26 cellular contexts compared by ENCODE assay signal in the genomic region with DNA sequence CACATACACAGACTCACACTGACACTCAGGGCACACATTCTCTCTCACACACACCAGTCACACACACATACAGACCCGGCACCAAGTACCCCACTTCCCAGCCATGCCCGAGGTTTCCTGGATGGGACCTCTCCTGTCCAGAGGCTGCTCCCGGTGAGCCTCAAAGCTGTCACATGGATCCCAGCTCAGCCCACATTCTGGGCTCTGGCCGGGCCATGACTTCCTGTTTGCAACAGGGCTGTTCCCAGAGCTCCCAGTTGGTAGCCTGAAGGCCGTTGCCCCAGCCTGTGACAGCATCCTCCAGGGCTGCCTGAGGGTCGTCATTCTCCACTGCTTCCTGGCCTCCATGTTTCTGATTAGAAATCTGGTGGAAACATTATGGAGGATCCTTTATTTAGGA. TPM values are rescaled to one million over a fixed set of nuclear protein-coding genes. Genes with fewer than 3 reads are reported as not detected.
"Had no signal": no experiment of that assay in that cellular context is flagged by ENCODE, and none has a peak within 500 bp of the region (broad histone marks: within the 10 kb centered on the region; RNA-seq: fewer than 3 reads in every experiment).

No MANE protein-coding gene starts in this region.

- H3K9ac ChIP-seq: SK-N-SH had no signal

- ATAC-seq: activated T-cell treated with anti-CD3 and anti-CD28 coated beads, Interleukin-2, amount 50 U/mL, for 72 hours; gastroesophageal sphincter; natural killer cell treated with Interleukin-12 subunit alpha and Interleukin-12 subunit beta and Interleukin-15 and Interleukin-18, amount 100 ng/mL, for 72 hours; sciatic nerve; stimulated activated naive B cell treated with anti-CD40 and anti-IgM and Interleukin-4, amounts not matched to agents 10 μg/mL and 1 μg/mL and 100 μg/mL, for 72 hours; upper lobe of right lung; WTC11 had no signal

- DNase-seq: activated CD4-positive, alpha-beta T cell treated with anti-CD3 and anti-CD28 coated beads for 1 hour; activated CD4-positive, alpha-beta T cell treated with anti-CD3 and anti-CD28 coated beads, Interleukin-2, amount 50 U/mL, for 1 hour; activated gamma-delta T cell; activated naive CD4-positive, alpha-beta T cell treated with anti-CD3 and anti-CD28 coated beads, Interleukin-2, amount 50 U/mL, for 16 hours; activated T-cell treated with anti-CD3 and anti-CD28 coated beads for 4 hours; activated T-cell treated with anti-CD3 and anti-CD28 coated beads, Interleukin-2, amount 50 U/mL, for 72 hours; hippocampal formation; SK-N-SH; stimulated activated CD4-positive, alpha-beta T cell treated with anti-CD3 and anti-CD28 coated beads, Interleukin-4, amount 100 ng/mL, for 4 hours; stimulated activated CD8-positive, alpha-beta memory T cell treated with anti-CD3 and anti-CD28 coated beads, Interleukin-4, amount 100 ng/mL, for 48 hours; stimulated activated naive B cell treated with anti-CD40 and anti-IgM and Interleukin-4, amounts not matched to agents 10 μg/mL and 1 μg/mL and 100 μg/mL, for 72 hours; SW 1271; tibial artery; upper lobe of right lung had no signal

- H3K27ac ChIP-seq: gastroesophageal sphincter, skin epidermis, suprapubic skin, tibial artery, upper lobe of right lung had no signal

- H3K9me3 Mint-ChIP-seq: activated T-cell treated with anti-CD3 and anti-CD28 coated beads, Interleukin-2, amount 50 U/mL, for 72 hours; central memory CD8-positive, alpha-beta T cell; dendritic cell treated with granulocyte-macrophage colony-stimulating factor and Interleukin-4, amounts not matched to agents 40 ng/mL and 50 ng/mL, for 4 days; natural killer cell treated with Interleukin-12 subunit alpha and Interleukin-12 subunit beta and Interleukin-15 and Interleukin-18, amount 100 ng/mL, for 72 hours; stimulated activated naive B cell treated with anti-CD40 and anti-IgM and Interleukin-4, amounts not matched to agents 10 μg/mL and 1 μg/mL and 100 μg/mL, for 72 hours; T-helper 1 cell treated with Interleukin-12 subunit alpha and Interleukin-12 subunit beta and Interleukin-4 antibody, amounts not matched to agents 30 μg/mL and 1 μg/mL, for 36 hours had no signal

- H3K36me3 ChIP-seq: upper lobe of right lung had no signal

- H3K27me3 Mint-ChIP-seq: central memory CD8-positive, alpha-beta T cell; dendritic cell treated with granulocyte-macrophage colony-stimulating factor and Interleukin-4, amounts not matched to agents 40 ng/mL and 50 ng/mL, for 4 days; natural killer cell treated with Interleukin-12 subunit alpha and Interleukin-12 subunit beta and Interleukin-15 and Interleukin-18, amount 100 ng/mL, for 72 hours; stimulated activated naive B cell treated with anti-CD40 and anti-IgM and Interleukin-4, amounts not matched to agents 10 μg/mL and 1 μg/mL and 100 μg/mL, for 72 hours had no signal

- H3K27ac Mint-ChIP-seq: activated T-cell treated with anti-CD3 and anti-CD28 coated beads, Interleukin-2, amount 50 U/mL, for 72 hours; dendritic cell treated with granulocyte-macrophage colony-stimulating factor and Interleukin-4, amounts not matched to agents 40 ng/mL and 50 ng/mL, for 4 days; natural killer cell treated with Interleukin-12 subunit alpha and Interleukin-12 subunit beta and Interleukin-15 and Interleukin-18, amount 100 ng/mL, for 72 hours; stimulated activated naive B cell treated with anti-CD40 and anti-IgM and Interleukin-4, amounts not matched to agents 10 μg/mL and 1 μg/mL and 100 μg/mL, for 72 hours; T-helper 1 cell treated with Interleukin-12 subunit alpha and Interleukin-12 subunit beta and Interleukin-4 antibody, amounts not matched to agents 30 μg/mL and 1 μg/mL, for 36 hours; WTC11 had no signal

- H3K4me3 Mint-ChIP-seq: activated T-cell treated with anti-CD3 and anti-CD28 coated beads, Interleukin-2, amount 50 U/mL, for 72 hours; central memory CD8-positive, alpha-beta T cell; dendritic cell treated with granulocyte-macrophage colony-stimulating factor and Interleukin-4, amounts not matched to agents 40 ng/mL and 50 ng/mL, for 4 days; natural killer cell treated with Interleukin-12 subunit alpha and Interleukin-12 subunit beta and Interleukin-15 and Interleukin-18, amount 100 ng/mL, for 72 hours; stimulated activated naive B cell treated with anti-CD40 and anti-IgM and Interleukin-4, amounts not matched to agents 10 μg/mL and 1 μg/mL and 100 μg/mL, for 72 hours; T-helper 1 cell treated with Interleukin-12 subunit alpha and Interleukin-12 subunit beta and Interleukin-4 antibody, amounts not matched to agents 30 μg/mL and 1 μg/mL, for 36 hours; WTC11 had no signal

- H3K27me3 ChIP-seq: gastroesophageal sphincter, suprapubic skin, tibial artery, upper lobe of right lung had no signal

- H3K4me1 Mint-ChIP-seq: WTC11 had no signal

- H3K9me3 ChIP-seq: gastroesophageal sphincter, mucosa of descending colon, SK-N-SH, suprapubic skin, tibial artery, upper lobe of right lung had no signal

- H3K4me1 ChIP-seq: gastroesophageal sphincter, suprapubic skin, tibial artery, upper lobe of right lung had no signal

- H3K4me3 ChIP-seq: gastroesophageal sphincter, lung, mucosa of descending colon, skin epidermis, suprapubic skin, tibial artery, upper lobe of right lung had no signal

- H3K36me3 Mint-ChIP-seq: natural killer cell treated with Interleukin-12 subunit alpha and Interleukin-12 subunit beta and Interleukin-15 and Interleukin-18, amount 100 ng/mL, for 72 hours had no signal

RNA-seq across cellular contexts. Expression of gene CYP2D6, which starts 14.6 kb away (rescaled TPM):
- total RNA-seq: myocyte had no signal
